1 cellular context compared by ENCODE assay signal in genomic region chr1:112618721-112619517, GRCh38.
A peak's percentile ranks its signal among the peaks of the same experiment; 100 is the strongest.
TF ChIP-seq lines count a peak whose summit lies in the region.

Gene ST7L, minus strand, starts transcription at chr1:112619141. Its CDS starts 28 bp downstream, at chr1:112619113.

TF ChIP-seq in WTC11, 78 proteins besides CTCF, POLR2A, EP300 and RAD21 (continued from another document and continues in another):
- TF ChIP-seq ZSCAN18 (CRISPR knock-in tag; IDR thresholded peaks at IDR 0.05) (no peak), CREM (CRISPR knock-in tag; IDR thresholded peaks at IDR 0.05) (no peak), NFATC4 (CRISPR knock-in tag; IDR thresholded peaks at IDR 0.05) (no peak), MYBL2 (CRISPR knock-in tag; IDR thresholded peaks at IDR 0.05) (no peak; the same call in 1 of the 2 replicates), ZNF121 (CRISPR knock-in tag; IDR thresholded peaks at IDR 0.05) (no peak), ZNF281 (CRISPR knock-in tag; IDR thresholded peaks at IDR 0.05) (peak; percentile 65; the same call in 1 of the 2 replicates), SP1 (CRISPR knock-in tag; conservative IDR thresholded peaks at IDR 0.05) (peak; percentile 63; the same call in 1 of the 2 replicates), USF1 (CRISPR knock-in tag; IDR thresholded peaks at IDR 0.05) (0 out of 2 replicates have a peak, but pooled peaks have one; percentile 16), PRDM15 (CRISPR knock-in tag; IDR thresholded peaks at IDR 0.05) (no peak), ZNF416 (CRISPR knock-in tag; IDR thresholded peaks at IDR 0.05) (no peak), KAT7 (CRISPR knock-in tag; IDR thresholded peaks at IDR 0.05; ENCODE audit: borderline replicate concordance) (0 out of 2 replicates have a peak, but pooled peaks have one; percentile 64), ZMAT4 (CRISPR knock-in tag; IDR thresholded peaks at IDR 0.05) (no peak), NFYB (CRISPR knock-in tag; conservative IDR thresholded peaks at IDR 0.05; ENCODE audit: low read depth) (no peak), MLX (CRISPR knock-in tag; IDR thresholded peaks at IDR 0.05) (no peak), TP53 (CRISPR knock-in tag; IDR thresholded peaks at IDR 0.05) (no peak), RELA (CRISPR knock-in tag; IDR thresholded peaks at IDR 0.05; ENCODE audit: borderline replicate concordance) (no peak), AR (CRISPR knock-in tag; IDR thresholded peaks at IDR 0.05) (no peak), FOXK1 (CRISPR knock-in tag; IDR thresholded peaks at IDR 0.05) (peak; percentile 72), CREB1 (CRISPR knock-in tag; IDR thresholded peaks at IDR 0.05) (no peak), USF2 (CRISPR knock-in tag; IDR thresholded peaks at IDR 0.05) (no peak), TEAD4 (CRISPR knock-in tag; IDR thresholded peaks at IDR 0.05) (no peak), CDX4 (CRISPR knock-in tag; IDR thresholded peaks at IDR 0.05; ENCODE audit: borderline replicate concordance) (no peak), IRF1 (CRISPR knock-in tag; IDR thresholded peaks at IDR 0.05) (0 out of 2 replicates have a peak, but pooled peaks have one; percentile 52), ZNF263 (CRISPR knock-in tag; IDR thresholded peaks at IDR 0.05; ENCODE audit: low read depth) (no peak), ZNF138 (CRISPR knock-in tag; conservative IDR thresholded peaks at IDR 0.05) (no peak), PREB (CRISPR knock-in tag; IDR thresholded peaks at IDR 0.05; ENCODE audit: borderline replicate concordance) (no peak), SMAD4 (CRISPR knock-in tag; IDR thresholded peaks at IDR 0.05) (no peak), NR2C2 (CRISPR knock-in tag; IDR thresholded peaks at IDR 0.05) (no peak), ZNF512 (CRISPR knock-in tag; IDR thresholded peaks at IDR 0.05; ENCODE audit: borderline replicate concordance) (no peak), E2F5 (CRISPR knock-in tag; IDR thresholded peaks at IDR 0.05) (no peak), JAZF1 (CRISPR knock-in tag; IDR thresholded peaks at IDR 0.05) (no peak), ZNF396 (CRISPR knock-in tag; IDR thresholded peaks at IDR 0.05; ENCODE audit: borderline replicate concordance) (no peak), FOXJ3 (CRISPR knock-in tag; IDR thresholded peaks at IDR 0.05; ENCODE audit: borderline replicate concordance) (no peak), PRRX2 (CRISPR knock-in tag; IDR thresholded peaks at IDR 0.05) (no peak), ELF4 (CRISPR knock-in tag; IDR thresholded peaks at IDR 0.05; ENCODE audit: low read depth) (no peak), ATF6 (CRISPR knock-in tag; IDR thresholded peaks at IDR 0.05) (0 out of 2 replicates have a peak, but pooled peaks have one; percentile 16), ETV6 (CRISPR knock-in tag; IDR thresholded peaks at IDR 0.05) (0 out of 2 replicates have a peak, but pooled peaks have one; percentile 35)
